In genomic region chr17:7407033-7407432, GRCh38 we compare ENCODE assay signal across 29 cellular contexts. TPM values are rescaled to one million over a fixed set of nuclear protein-coding genes. Genes with fewer than 3 reads are reported as not detected.
DNase-seq lines count a peak whose midpoint lies in the region; ATAC-seq and TF ChIP-seq lines count a peak whose summit lies in the region.
"Had no signal": no experiment of that assay in that cellular context is flagged by ENCODE, and none has a peak within 500 bp of the region (broad histone marks: within the 10 kb centered on the region; RNA-seq: fewer than 3 reads in every experiment).

No MANE protein-coding gene starts in this region.

- peak overlapping the region; percentile 4 for H3K4me3 Mint-ChIP-seq in activated naive CD4-positive, alpha-beta T cell treated with anti-CD3 and anti-CD28 coated beads, Interleukin-2, amount 10 ng/mL, durations not matched to agents 7 days and 5 days
- H3K4me3 Mint-ChIP-seq in WTC11 (peak overlapping the region; percentile 36), progenitor cell of endocrine pancreas (ENCODE audit: low read depth) (no peak overlapping the region)
- H3K4me3 Mint-ChIP-seq: dendritic cell treated with granulocyte-macrophage colony-stimulating factor and Interleukin-4, amounts not matched to agents 40 ng/mL and 50 ng/mL, for 4 days; T-helper 2 cell treated with Interferon-gamma antibody and Interleukin-4, amounts not matched to agents 5 μg/mL and 100 μg/mL, for 36 hours had no signal

- H3K4me1 ChIP-seq in iPS-15b (ENCODE audit: control insufficient read depth, insufficient read depth, low read length) = peaks cover 7% of the 10 kb centered on the region

- peak overlapping the region; percentile 44 for H3K27ac ChIP-seq in temporal lobe (ENCODE audit: low read depth, low read length)
- H3K27ac ChIP-seq: BLaER1, HL-60, transverse colon had no signal

- peaks cover 23% of the 10 kb centered on the region for H3K36me3 ChIP-seq in iPS-15b (ENCODE audit: control insufficient read depth, insufficient read depth, low read length)
- H3K36me3 ChIP-seq: transverse colon had no signal

- no peak overlapping the region for H3K9ac ChIP-seq in iPS-15b (ENCODE audit: low read depth, low read length)
- H3K9ac ChIP-seq: BLaER1 had no signal

- TF ChIP-seq CTCF in WTC11 (IDR thresholded peaks at IDR 0.05) (no peak), progenitor cell of endocrine pancreas (IDR thresholded peaks at IDR 0.05; ENCODE audit: unreplicated experiment) (no peak)

- H3K4me3 ChIP-seq in iPS-15b (ENCODE audit: low read depth, low read length) = peak overlapping the region; percentile 41
- H3K4me3 ChIP-seq: ascending aorta, BLaER1, skin epidermis, transverse colon had no signal

- POLR2A ChIA-PET in WTC11 (lab: Charles Lee) = interaction anchor here (0.8 to 1.2 kb wide), 2 partner anchors 13 to 77 kb away, joined by 3 to 4 read pairs; partner anchors contain the start of gene PLSCR3

- no peak overlapping the region for H3K27ac Mint-ChIP-seq in activated naive CD4-positive, alpha-beta T cell treated with anti-CD3 and anti-CD28 coated beads, Interleukin-2, amount 10 ng/mL, durations not matched to agents 7 days and 5 days
- H3K27ac Mint-ChIP-seq in WTC11 (no peak overlapping the region), progenitor cell of endocrine pancreas (no peak overlapping the region)
- H3K27ac Mint-ChIP-seq: activated naive CD4-positive, alpha-beta T cell treated with anti-CD3 and anti-CD28 coated beads, Interleukin-2, amount 50 U/mL, for 72 hours; activated T-cell treated with anti-CD3 and anti-CD28 coated beads, Interleukin-2, amount 50 U/mL, for 72 hours; dendritic cell treated with granulocyte-macrophage colony-stimulating factor and Interleukin-4, amounts not matched to agents 40 ng/mL and 50 ng/mL, for 4 days; T-helper 2 cell treated with Interferon-gamma antibody and Interleukin-4, amounts not matched to agents 5 μg/mL and 100 μg/mL, for 36 hours had no signal

- no peak for ATAC-seq in WTC11
- ATAC-seq: activated CD8-positive, alpha-beta memory T cell treated with anti-CD3 and anti-CD28 coated beads, Interleukin-2, amount 10 ng/mL, durations not matched to agents 7 days and 5 days; activated naive CD4-positive, alpha-beta T cell treated with anti-CD3 and anti-CD28 coated beads, Interleukin-2, amount 50 U/mL, for 72 hours; activated T-cell treated with anti-CD3 and anti-CD28 coated beads, Interleukin-2, amount 50 U/mL, for 72 hours; left lobe of liver had no signal

- CTCF ChIA-PET in activated naive CD4-positive, alpha-beta T cell treated with anti-CD3 and anti-CD28 coated beads, Interleukin-2, amount 10 ng/mL, durations not matched to agents 7 days and 5 days (lab: Charles Lee) = interaction anchor here (0.6 to 1.3 kb wide), 3 partner anchors 71 to 154 kb away, joined by 3 to 4 read pairs (median 3); partner anchors contain the start of gene ACAP1
- CTCF ChIA-PET in WTC11 (lab: Charles Lee) = interaction anchor here (0.6 to 3.5 kb wide), 9 partner anchors 13 to 341 kb away, joined by 3 to 25 read pairs (median 7); partner anchors contain the start of gene PLSCR3

- peaks cover 1% of the 10 kb centered on the region for H3K36me3 Mint-ChIP-seq in activated naive CD4-positive, alpha-beta T cell treated with anti-CD3 and anti-CD28 coated beads, Interleukin-2, amount 10 ng/mL, durations not matched to agents 7 days and 5 days
- H3K36me3 Mint-ChIP-seq in WTC11 = peaks cover 17% of the 10 kb centered on the region
- H3K36me3 Mint-ChIP-seq in progenitor cell of endocrine pancreas (ENCODE audit: insufficient read depth) = peaks cover 12% of the 10 kb centered on the region
- H3K36me3 Mint-ChIP-seq: activated CD8-positive, alpha-beta memory T cell treated with anti-CD3 and anti-CD28 coated beads, Interleukin-2, amount 10 ng/mL, durations not matched to agents 7 days and 5 days; activated naive CD4-positive, alpha-beta T cell treated with anti-CD3 and anti-CD28 coated beads, Interleukin-2, amount 50 U/mL, for 72 hours had no signal

- DNase-seq in activated naive CD4-positive, alpha-beta T cell treated with anti-CD3 and anti-CD28 coated beads, Interleukin-2, amount 10 ng/mL, durations not matched to agents 7 days and 5 days = no peak
- no peak for DNase-seq in activated naive CD4-positive, alpha-beta T cell treated with anti-CD3 and anti-CD28 coated beads, Interleukin-2, amount 50 U/mL, for 16 hours
- DNase-seq in WTC11 (ENCODE audit: low spot score) (no peak), progenitor cell of endocrine pancreas (ENCODE audit: low spot score, unreplicated experiment) (no peak), RPMI8226 (no peak), ecto neural progenitor cell (ENCODE audit: low spot score) (no peak)
- DNase-seq: activated CD4-positive, alpha-beta T cell treated with anti-CD3 and anti-CD28 coated beads for 4 hours; activated CD8-positive, alpha-beta memory T cell treated with anti-CD3 and anti-CD28 coated beads, Interleukin-2, amount 10 ng/mL, durations not matched to agents 7 days and 5 days; activated T-cell treated with anti-CD3 and anti-CD28 coated beads, Interleukin-2, amount 50 U/mL, for 72 hours; DND-41; mesenchymal stem cell; NCI-H2081; NCI-H345; NCI-H774; transverse colon had no signal

- H3K9me3 Mint-ChIP-seq in activated naive CD4-positive, alpha-beta T cell treated with anti-CD3 and anti-CD28 coated beads, Interleukin-2, amount 10 ng/mL, durations not matched to agents 7 days and 5 days = no peaks in the 10 kb centered on the region
- no peaks in the 10 kb centered on the region for H3K9me3 Mint-ChIP-seq in WTC11
- no peaks in the 10 kb centered on the region for H3K9me3 Mint-ChIP-seq in progenitor cell of endocrine pancreas (ENCODE audit: low read depth)
- H3K9me3 Mint-ChIP-seq: activated naive CD4-positive, alpha-beta T cell treated with anti-CD3 and anti-CD28 coated beads, Interleukin-2, amount 50 U/mL, for 72 hours; activated T-cell treated with anti-CD3 and anti-CD28 coated beads, Interleukin-2, amount 50 U/mL, for 72 hours; dendritic cell treated with granulocyte-macrophage colony-stimulating factor and Interleukin-4, amounts not matched to agents 40 ng/mL and 50 ng/mL, for 4 days; T-helper 2 cell treated with Interferon-gamma antibody and Interleukin-4, amounts not matched to agents 5 μg/mL and 100 μg/mL, for 36 hours had no signal

- H3K4me1 Mint-ChIP-seq in activated naive CD4-positive, alpha-beta T cell treated with anti-CD3 and anti-CD28 coated beads, Interleukin-2, amount 10 ng/mL, durations not matched to agents 7 days and 5 days = peaks cover 19% of the 10 kb centered on the region
- peaks cover 29% of the 10 kb centered on the region for H3K4me1 Mint-ChIP-seq in WTC11
- H3K4me1 Mint-ChIP-seq in progenitor cell of endocrine pancreas (ENCODE audit: low read depth) = peaks cover 10% of the 10 kb centered on the region

- no peaks in the 10 kb centered on the region for H3K9me3 ChIP-seq in iPS-15b (ENCODE audit: control insufficient read depth, insufficient read depth, low read length)
- H3K9me3 ChIP-seq: ascending aorta, BLaER1, transverse colon had no signal

- peaks cover 62% of the 10 kb centered on the region for H3K27me3 Mint-ChIP-seq in activated naive CD4-positive, alpha-beta T cell treated with anti-CD3 and anti-CD28 coated beads, Interleukin-2, amount 10 ng/mL, durations not matched to agents 7 days and 5 days
- H3K27me3 Mint-ChIP-seq in WTC11 (ENCODE audit: low read depth) (no peaks in the 10 kb centered on the region; the same call in 1 of the 2 replicates), progenitor cell of endocrine pancreas (peaks cover 27% of the 10 kb centered on the region)

- peaks cover 7% of the 10 kb centered on the region for H3K27me3 ChIP-seq in iPS-15b (ENCODE audit: control insufficient read depth, insufficient read depth, low read length)
- H3K27me3 ChIP-seq: ascending aorta, BLaER1 had no signal

TF ChIP-seq in WTC11, 78 proteins besides CTCF, POLR2A, EP300 and RAD21 (continues in another document):
- TF ChIP-seq ESRRA (CRISPR knock-in tag; IDR thresholded peaks at IDR 0.05; ENCODE audit: borderline replicate concordance) (no peak), NR3C1 (CRISPR knock-in tag; conservative IDR thresholded peaks at IDR 0.05; ENCODE audit: low read depth) (no peak), FOXJ3 (CRISPR knock-in tag; IDR thresholded peaks at IDR 0.05; ENCODE audit: borderline replicate concordance) (no peak), FOXK1 (CRISPR knock-in tag; IDR thresholded peaks at IDR 0.05) (no peak), ZNF396 (CRISPR knock-in tag; IDR thresholded peaks at IDR 0.05; ENCODE audit: borderline replicate concordance) (no peak), TCF7 (CRISPR knock-in tag; IDR thresholded peaks at IDR 0.05; ENCODE audit: low read depth) (no peak), NR2C2 (CRISPR knock-in tag; IDR thresholded peaks at IDR 0.05) (no peak), CDX4 (CRISPR knock-in tag; IDR thresholded peaks at IDR 0.05; ENCODE audit: borderline replicate concordance) (no peak), ZNF317 (CRISPR knock-in tag; IDR thresholded peaks at IDR 0.05; ENCODE audit: borderline replicate concordance, low read depth) (no peak)

RNA-seq across cellular contexts. Expression of gene NLGN2, which starts 0.6 kb away (rescaled TPM):
- total RNA-seq in WTC11 (2021) (76.7 to 112 TPM (median 96.9 TPM) in 3 replicates), temporal lobe (27.0 TPM), progenitor cell of endocrine pancreas (30.3 and 34.4 TPM in 2 replicates)

RNA-seq across cellular contexts. Expression of gene TMEM256, which starts 3.1 kb away (rescaled TPM):
- total RNA-seq in WTC11 (2021) (132 to 180 TPM (median 178 TPM) in 3 replicates), temporal lobe (29.7 TPM), progenitor cell of endocrine pancreas (89.2 and 102 TPM in 2 replicates)

RNA-seq across cellular contexts. Expression of gene PLSCR3, which starts 12.7 kb away (rescaled TPM):
- total RNA-seq in WTC11 (2021) (34.1 to 42.7 TPM (median 37.6 TPM) in 3 replicates), temporal lobe (9.3 TPM), progenitor cell of endocrine pancreas (35.5 and 37.9 TPM in 2 replicates)

RNA-seq across cellular contexts. Expression of gene SPEM1, which starts 13.1 kb away (rescaled TPM):
- total RNA-seq in WTC11 (2021) (0.18 to 0.35 TPM in 2 of 3 replicates, not detected in the other), temporal lobe (not detected), progenitor cell of endocrine pancreas (not detected in 2 replicates)
- total RNA-seq: activated CD8-positive, alpha-beta memory T cell treated with anti-CD3 and anti-CD28 coated beads, Interleukin-2, amount 10 ng/mL, durations not matched to agents 7 days and 5 days; activated naive CD4-positive, alpha-beta T cell treated with anti-CD3 and anti-CD28 coated beads, Interleukin-2, amount 50 U/mL, for 72 hours; ascending aorta; fibroblast of lung; left lobe of liver; osteocyte; renal cortical epithelial cell; RPMI7951; transverse colon had no signal

RNA-seq across cellular contexts. Expression of gene SPEM2, which starts 18.4 kb away (rescaled TPM):
- 0.13 TPM in 1 of 3 replicates, not detected in the others for total RNA-seq in WTC11 (2021)
- not detected for total RNA-seq in temporal lobe
- not detected in 2 replicates for total RNA-seq in progenitor cell of endocrine pancreas
- total RNA-seq: activated CD8-positive, alpha-beta memory T cell treated with anti-CD3 and anti-CD28 coated beads, Interleukin-2, amount 10 ng/mL, durations not matched to agents 7 days and 5 days; activated T-cell treated with anti-CD3 and anti-CD28 coated beads, Interleukin-2, amount 50 U/mL, for 72 hours; ascending aorta; fibroblast of lung; left lobe of liver; osteocyte; renal cortical epithelial cell; RPMI7951; transverse colon had no signal
